ENCODE assay signal across 10 cellular contexts in the genomic region with DNA sequence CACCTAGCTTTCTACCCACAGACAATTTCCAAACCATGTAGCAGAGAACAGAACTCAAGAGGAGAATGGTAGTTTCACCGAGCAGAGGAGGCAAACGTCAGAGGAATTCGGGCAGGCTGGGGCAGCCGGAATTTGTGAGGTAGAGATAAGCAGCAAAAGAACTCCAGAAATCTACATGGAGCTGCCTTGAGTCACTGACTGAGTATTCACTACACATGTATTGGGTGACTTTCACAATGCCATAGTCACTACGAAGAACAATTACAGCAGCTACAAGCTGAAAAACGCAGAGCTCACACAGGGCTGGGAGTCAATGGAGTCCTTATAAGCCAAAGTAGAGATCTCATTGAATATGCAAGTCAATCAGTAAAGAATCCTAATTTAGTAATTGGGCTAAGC. TPM values are rescaled to one million over a fixed set of nuclear protein-coding genes. Genes with fewer than 3 reads are reported as not detected.
DNase-seq lines count a peak whose midpoint lies in the region; ATAC-seq and TF ChIP-seq lines count a peak whose summit lies in the region.
"Had no signal": no experiment of that assay in that cellular context is flagged by ENCODE, and none has a peak within 500 bp of the region (broad histone marks: within the 10 kb centered on the region; RNA-seq: fewer than 3 reads in every experiment).

No MANE protein-coding gene starts in this region.

- H3K36me3 ChIP-seq in mesodermal cell (ENCODE audit: control insufficient read depth, insufficient read depth, low read length) (peaks cover 16% of the 10 kb centered on the region), sigmoid colon (no peaks in the 10 kb centered on the region)

- peaks cover 1 to 13% of the 10 kb centered on the region in 2 donors for H3K36me3 Mint-ChIP-seq in activated naive CD4-positive, alpha-beta T cell treated with anti-CD3 and anti-CD28 coated beads, Interleukin-2, amount 50 U/mL, for 72 hours

- H3K27ac ChIP-seq in RWPE1 (no peak overlapping the region), epithelial cell of prostate (peak overlapping the region; percentile 70), mesodermal cell (ENCODE audit: low read depth, low read length, severe bottlenecking) (peak overlapping the region; percentile 94), sigmoid colon (no peak overlapping the region)

- no peaks in the 10 kb centered on the region for H3K9me3 ChIP-seq in mesodermal cell (ENCODE audit: control insufficient read depth, low read length)
- H3K9me3 ChIP-seq in sigmoid colon: no peaks in the 10 kb centered on the region

- H3K27me3 ChIP-seq in sigmoid colon: no peaks in the 10 kb centered on the region

- DNase-seq in AG20443 (ENCODE audit: low spot score) (peak; percentile 81), RWPE1 (ENCODE audit: low spot score) (peak; percentile 58), epithelial cell of prostate (ENCODE audit: low read depth, low spot score) (peak; percentile 37), sigmoid colon (no peak)
- no peak for DNase-seq in activated naive CD4-positive, alpha-beta T cell treated with anti-CD3 and anti-CD28 coated beads, Interleukin-2, amount 50 U/mL, for 72 hours (ENCODE audit: low spot score in 2 of 2)
- DNase-seq: activated naive CD4-positive, alpha-beta T cell treated with anti-CD3 and anti-CD28 coated beads, Interleukin-2, amount 10 ng/mL, durations not matched to agents 7 days and 5 days; kidney had no signal

- no peak for TF ChIP-seq EP300 in sigmoid colon (IDR thresholded peaks at IDR 0.05)

- no peak for ATAC-seq in GM19351 (IDR thresholded peaks at IDR 0.05; ENCODE audit: unreplicated experiment)
- ATAC-seq in activated naive CD4-positive, alpha-beta T cell treated with anti-CD3 and anti-CD28 coated beads, Interleukin-2, amount 50 U/mL, for 72 hours: no peak
- no peak for ATAC-seq in GM21737 (IDR thresholded peaks at IDR 0.05; ENCODE audit: unreplicated experiment)

- H3K4me1 ChIP-seq in mesodermal cell (ENCODE audit: control insufficient read depth, insufficient read depth, low read length, poor library complexity, severe bottlenecking) (peaks cover 17% of the 10 kb centered on the region), sigmoid colon (peaks cover 0 to 16% (median 6%) of the 10 kb centered on the region in 4 donors)

- POLR2A ChIA-PET in RWPE1 (lab: Yijun Ruan, JAX; ENCODE audit: low non-redundant PET): no interaction called here

- TF ChIP-seq CTCF in RWPE1 (conservative IDR thresholded peaks at IDR 0.05; ENCODE audit: low read depth) (no peak), sigmoid colon (IDR thresholded peaks at IDR 0.05) (no peak)

- intact Hi-C loops in sigmoid colon (cut with DNase I): no loop called here

- CTCF ChIA-PET in RWPE1 (lab: Yijun Ruan, JAX): interaction anchor here (0.6 to 1.0 kb wide), 2 partner anchors 11 to 101 kb away, joined by 3 to 4 read pairs; no protein-coding TSS in a partner anchor

- no peak overlapping the region for H3K27ac Mint-ChIP-seq in activated naive CD4-positive, alpha-beta T cell treated with anti-CD3 and anti-CD28 coated beads, Interleukin-2, amount 50 U/mL, for 72 hours
- H3K27ac Mint-ChIP-seq: activated naive CD4-positive, alpha-beta T cell treated with anti-CD3 and anti-CD28 coated beads, Interleukin-2, amount 10 ng/mL, durations not matched to agents 7 days and 5 days had no signal

- no peaks in the 10 kb centered on the region for H3K9me3 Mint-ChIP-seq in activated naive CD4-positive, alpha-beta T cell treated with anti-CD3 and anti-CD28 coated beads, Interleukin-2, amount 50 U/mL, for 72 hours
- H3K9me3 Mint-ChIP-seq: activated naive CD4-positive, alpha-beta T cell treated with anti-CD3 and anti-CD28 coated beads, Interleukin-2, amount 10 ng/mL, durations not matched to agents 7 days and 5 days had no signal

- 45 to 57% methylated on average over 5 to 6 of the region's 6 CpGs for WGBS in mesodermal cell (ENCODE audit: insufficient coverage in 2 of 2), 2 experiments
- WGBS in sigmoid colon, 2 donors: 75 to 80% methylated on average over 6 of the region's 6 CpGs

- TF ChIP-seq POLR2A in sigmoid colon (IDR thresholded peaks at IDR 0.05): no peak

- H3K4me3 ChIP-seq in mesodermal cell (ENCODE audit: extremely low read depth, insufficient read depth, low read length, poor library complexity, severe bottlenecking) (no peak overlapping the region), sigmoid colon (no peak overlapping the region)

RNA-seq across cellular contexts. Expression of a gene that starts 13.4 kb away (rescaled TPM):
- polyA plus RNA-seq in mesodermal cell (2013, experiment 1 of 2): 131 TPM
- polyA plus RNA-seq in mesodermal cell (2013, experiment 2 of 2): 112 TPM
- total RNA-seq in activated naive CD4-positive, alpha-beta T cell treated with anti-CD3 and anti-CD28 coated beads, Interleukin-2, amount 50 U/mL, for 72 hours: 100 to 1,000 TPM; 107 to 144 TPM
- total RNA-seq in sigmoid colon: 10 to 100 TPM; 35.2 to 54.6 (median 45.7) TPM
- polyA plus RNA-seq in sigmoid colon: 100 to 1,000 TPM; 107 to 136 (median 124) TPM

RNA-seq across cellular contexts. Expression of a gene that starts 13.7 kb away (rescaled TPM):
- polyA plus RNA-seq in mesodermal cell (2013, experiment 1 of 2): 37.0 TPM
- 43.5 TPM for polyA plus RNA-seq in mesodermal cell (2013, experiment 2 of 2)
- 10 to 100 TPM; 41.7 to 57.9 TPM for total RNA-seq in activated naive CD4-positive, alpha-beta T cell treated with anti-CD3 and anti-CD28 coated beads, Interleukin-2, amount 50 U/mL, for 72 hours
- 1 to 10 TPM; 3.8 to 5.3 (median 4.2) TPM for total RNA-seq in sigmoid colon
- polyA plus RNA-seq in sigmoid colon: 10 to 100 TPM in 2 of 3 donors, 1 to 10 TPM in 1; 5.4 to 12.1 (median 10.4) TPM

RNA-seq across cellular contexts. Expression of a gene that starts 42.4 kb away (rescaled TPM):
- polyA plus RNA-seq in mesodermal cell (2013, experiment 1 of 2): 41.7 TPM
- polyA plus RNA-seq in mesodermal cell (2013, experiment 2 of 2): 38.2 TPM
- total RNA-seq in activated naive CD4-positive, alpha-beta T cell treated with anti-CD3 and anti-CD28 coated beads, Interleukin-2, amount 50 U/mL, for 72 hours: 10 to 100 TPM; 12.4 to 16.5 TPM
- 10 to 100 TPM; 26.3 to 31.9 (median 28.4) TPM for total RNA-seq in sigmoid colon
- 10 to 100 TPM; 14.1 to 18.6 (median 16.0) TPM for polyA plus RNA-seq in sigmoid colon

Comparison
In these comparisons a context has a peak if more than half of its experiments do, and no peak if none do; other contexts are left out.
1. DNase-seq: peak in AG20443 (single experiment), RWPE1 (single experiment) and epithelial cell of prostate (single experiment); none in activated naive CD4-positive, alpha-beta T cell treated with anti-CD3 and anti-CD28 coated beads, Interleukin-2, amount 50 U/mL, for 72 hours (0 of 2) and sigmoid colon (single experiment).
2. H3K27ac ChIP-seq: peak in epithelial cell of prostate (single experiment) and mesodermal cell (single experiment); none in RWPE1 (single experiment) and sigmoid colon (0 of 4).
3. RNA of a gene that starts 13.7 kb away (total RNA-seq): 41.7 to 57.9 TPM in activated naive CD4-positive, alpha-beta T cell treated with anti-CD3 and anti-CD28 coated beads, Interleukin-2, amount 50 U/mL, for 72 hours; 3.8 to 5.3 TPM in sigmoid colon; every median in the first group is over 4 times any median in the second.